ENCODE assay signal across 23 cellular contexts in the genomic region with DNA sequence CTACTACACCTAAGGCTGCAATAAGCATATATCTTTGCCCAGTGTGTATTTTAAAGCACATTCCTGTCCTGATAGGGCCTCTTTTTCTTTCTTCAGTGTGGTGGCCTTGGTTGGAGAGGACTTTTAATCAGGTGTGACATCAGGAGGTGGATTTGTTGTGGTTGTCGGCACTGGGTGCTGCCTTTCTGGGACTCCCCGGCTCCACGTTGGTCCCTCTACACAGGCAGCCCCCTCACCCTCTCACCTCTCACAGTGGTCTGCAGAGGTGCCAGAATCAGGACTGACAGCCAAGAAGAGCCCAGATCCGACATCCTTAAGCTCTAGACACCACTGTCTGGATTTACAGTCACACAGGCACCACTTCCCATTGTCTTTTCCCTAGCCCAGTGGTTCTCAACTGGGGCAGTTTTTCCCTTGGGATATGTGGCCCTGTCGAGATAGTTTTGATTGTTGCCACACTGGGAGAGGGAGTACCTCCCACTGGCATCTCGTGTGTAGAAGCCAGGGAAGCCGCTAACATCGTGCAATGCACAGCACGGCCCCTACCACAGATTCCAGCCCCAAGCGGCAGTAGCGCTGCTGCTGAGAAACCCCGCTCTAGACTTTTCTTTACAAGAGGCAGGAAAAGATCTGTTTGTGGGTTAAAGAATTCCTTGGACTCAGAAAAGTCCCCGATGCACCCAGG.
"Had no signal": no experiment of that assay in that cellular context is flagged by ENCODE, and none has a peak within 500 bp of the region (broad histone marks: within the 10 kb centered on the region; RNA-seq: fewer than 3 reads in every experiment).

No MANE protein-coding gene starts in this region.

- H3K36me3 Mint-ChIP-seq: activated naive CD8-positive, alpha-beta T cell treated with anti-CD3 and anti-CD28 coated beads, Interleukin-2, amount 10 ng/mL, durations not matched to agents 7 days and 5 days had no signal

- H3K9me3 ChIP-seq: adrenal gland, breast epithelium, SJCRH30 had no signal

- H3K4me3 ChIP-seq: adrenal gland, breast epithelium, SJCRH30 had no signal

- H3K36me3 ChIP-seq: adrenal gland, breast epithelium, SJCRH30 had no signal

- H3K9me3 Mint-ChIP-seq: activated CD8-positive, alpha-beta T cell treated with anti-CD3 and anti-CD28 coated beads for 36 hours; activated naive CD8-positive, alpha-beta T cell treated with anti-CD3 and anti-CD28 coated beads, Interleukin-2, amount 10 ng/mL, durations not matched to agents 7 days and 5 days; activated T-cell treated with anti-CD3 and anti-CD28 coated beads, Interleukin-2, amount 50 U/mL, for 24 hours; T-helper 1 cell treated with Interleukin-12 subunit alpha and Interleukin-12 subunit beta and Interleukin-4 antibody, amounts not matched to agents 30 μg/mL and 1 μg/mL, for 36 hours had no signal

- H3K27me3 Mint-ChIP-seq: activated CD8-positive, alpha-beta T cell treated with anti-CD3 and anti-CD28 coated beads for 36 hours; activated T-cell treated with anti-CD3 and anti-CD28 coated beads, Interleukin-2, amount 50 U/mL, for 24 hours had no signal

- H3K4me1 Mint-ChIP-seq: activated naive CD8-positive, alpha-beta T cell treated with anti-CD3 and anti-CD28 coated beads, Interleukin-2, amount 10 ng/mL, durations not matched to agents 7 days and 5 days had no signal

- ATAC-seq: activated CD4-positive, CD25-positive, alpha-beta regulatory T cell treated with anti-CD3 and anti-CD28 coated beads, Interleukin-2, amount 50 U/mL, for 24 hours; activated CD8-positive, alpha-beta T cell treated with anti-CD3 and anti-CD28 coated beads for 36 hours; SK-N-SH treated with all-trans-retinoic acid at 6 μM for 48 hours had no signal

- H3K27me3 ChIP-seq: adrenal gland, breast epithelium, SJCRH30 had no signal

- H3K4me3 Mint-ChIP-seq: activated CD8-positive, alpha-beta T cell treated with anti-CD3 and anti-CD28 coated beads for 36 hours; activated naive CD8-positive, alpha-beta T cell treated with anti-CD3 and anti-CD28 coated beads, Interleukin-2, amount 10 ng/mL, durations not matched to agents 7 days and 5 days; activated T-cell treated with anti-CD3 and anti-CD28 coated beads, Interleukin-2, amount 50 U/mL, for 24 hours; T-helper 1 cell treated with Interleukin-12 subunit alpha and Interleukin-12 subunit beta and Interleukin-4 antibody, amounts not matched to agents 30 μg/mL and 1 μg/mL, for 36 hours had no signal

- H3K27ac Mint-ChIP-seq: activated CD8-positive, alpha-beta T cell treated with anti-CD3 and anti-CD28 coated beads for 36 hours; activated naive CD8-positive, alpha-beta T cell treated with anti-CD3 and anti-CD28 coated beads, Interleukin-2, amount 10 ng/mL, durations not matched to agents 7 days and 5 days; activated T-cell treated with anti-CD3 and anti-CD28 coated beads, Interleukin-2, amount 50 U/mL, for 24 hours; T-helper 1 cell treated with Interleukin-12 subunit alpha and Interleukin-12 subunit beta and Interleukin-4 antibody, amounts not matched to agents 30 μg/mL and 1 μg/mL, for 36 hours had no signal

- H3K4me1 ChIP-seq: breast epithelium, SJCRH30 had no signal

- DNase-seq: activated CD4-positive, alpha-beta T cell treated with anti-CD3 and anti-CD28 coated beads for 4 hours; activated CD8-positive, alpha-beta T cell treated with anti-CD3 and anti-CD28 coated beads for 36 hours; activated naive CD4-positive, alpha-beta T cell treated with anti-CD3 and anti-CD28 coated beads, Interleukin-2, amount 50 U/mL, for 16 hours; activated naive CD8-positive, alpha-beta T cell treated with anti-CD3 and anti-CD28 coated beads, Interleukin-2, amount 10 ng/mL, durations not matched to agents 7 days and 5 days; activated T-cell treated with anti-CD3 and anti-CD28 coated beads, Interleukin-2, amount 50 U/mL, for 24 hours; aorta; caudate nucleus; Karpas-422; MM.1S; NCI-H1105; NCI-H1436; NCI-H187; NCI-H2081; NCI-H510A treated with DMSO at 0.1 percent for 48 hours; NCI-H69; Right ventricle myocardium superior; SJCRH30 had no signal

- H3K27ac ChIP-seq: adrenal gland, breast epithelium, RWPE1, SJCRH30 had no signal
